ENCODE assay signal across 8 cellular contexts in genomic region chr19:39412100-39412866, GRCh38. TPM values are rescaled to one million over a fixed set of nuclear protein-coding genes. Genes with fewer than 3 reads are reported as not detected.
DNase-seq lines count a peak whose midpoint lies in the region; ATAC-seq, FAIRE-seq and TF ChIP-seq lines count a peak whose summit lies in the region.

TSS of gene PLEKHG2 (plus strand) at chr19:39412669. CDS start at chr19:39414087, 1,418 bp downstream.

- H3K14ac ChIP-seq in H1 (ENCODE audit: insufficient read length), result no peak within 1 kb of the TSS
- H3K14ac ChIP-seq in mesenchymal stem cell (ENCODE audit: low read length in 2 of 2), result peak within 1 kb of the TSS; percentile 68 to 76

- H3K23ac ChIP-seq in H1 (ENCODE audit: insufficient read length), result no peak within 1 kb of the TSS
- H3K23ac ChIP-seq in mesenchymal stem cell (ENCODE audit: low read length in 2 of 2), result no peak within 1 kb of the TSS

- H3K36me3 ChIP-seq in H1 (ENCODE audit: control insufficient read depth in 2 of 4, insufficient read depth in 4 of 4, low read length in 3 of 4) (peaks cover 0 to 8% (median 0%) of the 10 kb centered on the region in 4 experiments; a peak in 3 of 8 replicates), mesenchymal stem cell (ENCODE audit: control insufficient read depth in 1 of 2, insufficient read depth in 2 of 2, low read depth in 1 of 2, low read length in 2 of 2) (peaks cover 15 to 36% of the 10 kb centered on the region in 2 experiments)

- H3K79me1 ChIP-seq in H1 (ENCODE audit: low read depth, low read length), result no peaks in the 10 kb centered on the region; the same call in 1 of the 2 replicates
- H3K79me1 ChIP-seq in mesenchymal stem cell (replicated peaks; ENCODE audit: low read length, poor library complexity, severe bottlenecking), result peaks cover 5% of the 10 kb centered on the region

- H4K20me1 ChIP-seq in H1 (replicated peaks in 1 of 2; ENCODE audit: control insufficient read depth in 1 of 2, insufficient read depth in 2 of 2, low read length in 2 of 2), result peaks cover 5 to 25% of the 10 kb centered on the region in 2 experiments

- peak within 1 kb of the TSS; percentile 65 to 84 (median 76) for H3K9ac ChIP-seq in H1 (replicated peaks in 1 of 4; ENCODE audit: extremely low read depth in 1 of 4, low read depth in 3 of 4, low read length in 3 of 4)
- peak within 1 kb of the TSS; percentile 98 for H3K9ac ChIP-seq in mesenchymal stem cell (ENCODE audit: low read length)

- H3K4me1 ChIP-seq in H1 (replicated peaks in 1 of 4; ENCODE audit: control insufficient read depth in 3 of 4, insufficient read depth in 4 of 4, low read length in 3 of 4), result peaks cover 10 to 42% (median 21%) of the 10 kb centered on the region in 4 experiments; a peak in 6 of 7 replicates
- peaks cover 51% of the 10 kb centered on the region for H3K4me1 ChIP-seq in mesenchymal stem cell (ENCODE audit: control insufficient read depth, insufficient read depth, low read depth, low read length)

- H2BK120ac ChIP-seq in H1 (replicated peaks; ENCODE audit: low read depth, low read length) (no peak within 1 kb of the TSS), mesenchymal stem cell (ENCODE audit: low read depth, low read length) (peak within 1 kb of the TSS; percentile 95)

- H2BK5ac ChIP-seq in H1 (ENCODE audit: low read depth, low read length) (peak within 1 kb of the TSS; percentile 93), mesenchymal stem cell (ENCODE audit: low read depth, low read length, poor library complexity, severe bottlenecking) (peak within 1 kb of the TSS; percentile 97)

- TF ChIP-seq EP300 in H1 (IDR thresholded peaks at IDR 0.05; ENCODE audit: borderline replicate concordance in 1 of 2, low read depth in 2 of 2, low read length in 2 of 2), result no peak

- TF ChIP-seq POLR2A in H1 (IDR thresholded peaks at IDR 0.05; ENCODE audit: control extremely low read depth in 1 of 2, low read depth in 2 of 2, low read length in 2 of 2), result peak; percentile 68 to 93

- 0 out of 2 replicates have a peak within 1 kb of the TSS, but pooled peaks have one; percentile 96 for H2BK12ac ChIP-seq in H1 (ENCODE audit: low read depth, low read length)
- peak within 1 kb of the TSS; percentile 35 to 37 for H2BK12ac ChIP-seq in mesenchymal stem cell (ENCODE audit: low read length in 2 of 2)

- TF ChIP-seq RAD21 in H1 (IDR thresholded peaks at IDR 0.05 in 1 of 2, conservative IDR thresholded peaks at IDR 0.05 in 1 of 2; ENCODE audit: low read depth in 2 of 2, low read length in 2 of 2), result peak; percentile 35 to 52; a peak in 3 of 4 replicates

- DNase-seq in Caki2 (ENCODE audit: low read depth) (peak; percentile 100), HUDEP-2 (lab: John Stamatoyannopoulos, UW; ENCODE audit: unreplicated experiment in 76 of 76) (peak; percentile 82 to 100 (median 98)), NOMO-1 treated with dmso at 0.1 percent for 144 hours (lab: John Stamatoyannopoulos, UW; ENCODE audit: unreplicated experiment) (peak; percentile 95), H1 (ENCODE audit: low read depth in 1 of 2, low spot score in 2 of 2) (peak; percentile 99 to 100), mesenchymal stem cell (peak; percentile 100)
- peak; percentile 89 to 100 (median 100) for DNase-seq in activated CD8-positive, alpha-beta memory T cell treated with anti-CD3 and anti-CD28 coated beads for 48 hours (ENCODE audit: low read depth in 2 of 3, low spot score in 2 of 3)
- peak; percentile 90 for DNase-seq in stimulated activated CD8-positive, alpha-beta memory T cell treated with anti-CD3 and anti-CD28 coated beads, Interleukin-12 subunit alpha, Interleukin-12 subunit beta, amount 100 ng/mL, for 4 hours (ENCODE audit: low read depth)

- peak within 1 kb of the TSS; percentile 76 for H4K91ac ChIP-seq in H1 (replicated peaks; ENCODE audit: insufficient read length, low read length)
- peak within 1 kb of the TSS; percentile 95 for H4K91ac ChIP-seq in mesenchymal stem cell (ENCODE audit: low read length)

- H2AFZ ChIP-seq in H1 (ENCODE audit: low read length) (no peak within 1 kb of the TSS), mesenchymal stem cell (ENCODE audit: low read depth, low read length) (no peak within 1 kb of the TSS)

- CTCF ChIA-PET in H1 (lab: Charles Lee; ENCODE audit: partially characterized antibody), result interaction anchor here (1.0 to 2.3 kb wide), 13 partner anchors 14 to 125 kb away, joined by 3 to 128 read pairs (median 5); partner anchors contain the start of genes MED29, PAF1 and RPS16

- in situ Hi-C loops in Caki2 (cut with HindIII; ENCODE audit: low pct_unique_long_range_greater_than_20kb, low sequenced_read_pairs), result no loop called here

- H3K18ac ChIP-seq in H1 (ENCODE audit: extremely low read depth, low read length) (peak within 1 kb of the TSS; percentile 93), mesenchymal stem cell (ENCODE audit: low read depth in 1 of 2, low read length in 2 of 2) (peak within 1 kb of the TSS; percentile 81 to 87)

- peak within 1 kb of the TSS; percentile 70 for H4K5ac ChIP-seq in H1 (ENCODE audit: insufficient read length, low read depth, low read length)

- H3K4me3 ChIP-seq in H1 (ENCODE audit: extremely low read depth in 1 of 4, insufficient read depth in 2 of 4, low read depth in 3 of 4, low read length in 4 of 4), result peak within 1 kb of the TSS; percentile 66 to 97 (median 92)
- peak within 1 kb of the TSS; percentile 75 to 92 for H3K4me3 ChIP-seq in mesenchymal stem cell (ENCODE audit: insufficient read depth in 1 of 2, low read depth in 1 of 2, low read length in 2 of 2)

- H3K9me3 ChIP-seq in H1 (ENCODE audit: insufficient read depth in 2 of 2, low read depth in 1 of 2, low read length in 1 of 2) (no peaks in the 10 kb centered on the region), mesenchymal stem cell (ENCODE audit: control insufficient read depth, low read length) (no peaks in the 10 kb centered on the region)

- H3K4ac ChIP-seq in H1 (replicated peaks; ENCODE audit: insufficient read length, low read depth, low read length) (peak within 1 kb of the TSS; percentile 8), mesenchymal stem cell (ENCODE audit: low read depth in 1 of 2, low read length in 2 of 2) (peak within 1 kb of the TSS; percentile 58 to 97)

- WGBS in H1 (ENCODE audit: extremely low coverage in 1 of 2, insufficient coverage in 1 of 2, insufficient read length in 1 of 2, insufficient replicate concordance in 2 of 2, low coverage in 1 of 2, low lambda C conversion rate in 2 of 2, missing lambda C conversion rate in 1 of 2), 2 experiments, result 1% methylated on average over 39 of the region's 60 CpGs; no CpG with 5 or more reads in 1 of the 2 experiments
- WGBS in mesenchymal stem cell, result under 1% methylated on average over 57 of the region's 60 CpGs

- peak within 1 kb of the TSS; percentile 61; the same call in 1 of the 2 replicates for H2BK20ac ChIP-seq in H1 (ENCODE audit: low read length)

- H3K56ac ChIP-seq in H1 (replicated peaks; ENCODE audit: insufficient read length, low read depth, low read length), result peak within 1 kb of the TSS; percentile 88

- H3K4me2 ChIP-seq in H1 (ENCODE audit: insufficient read depth in 1 of 2, low read depth in 2 of 2, low read length in 2 of 2), result peak within 1 kb of the TSS; percentile 84 to 86
- H3K4me2 ChIP-seq in mesenchymal stem cell (ENCODE audit: low read length, poor library complexity, severe bottlenecking), result peak within 1 kb of the TSS; percentile 83

- H3K27ac ChIP-seq in H1 (ENCODE audit: low read depth, low read length) (peak within 1 kb of the TSS; percentile 83), mesenchymal stem cell (ENCODE audit: low read length, poor library complexity, severe bottlenecking) (peak within 1 kb of the TSS; percentile 98)

- H3K79me2 ChIP-seq in H1 (ENCODE audit: control insufficient read depth in 1 of 2, insufficient read depth in 2 of 2, low read length in 2 of 2), result peaks cover 6 to 34% of the 10 kb centered on the region in 2 experiments; a peak in 3 of 4 replicates

- no peaks in the 10 kb centered on the region for H3K27me3 ChIP-seq in H1 (replicated peaks in 1 of 4; ENCODE audit: control insufficient read depth in 3 of 4, extremely low read depth in 1 of 4, insufficient read depth in 3 of 4, low read length in 3 of 4)
- no peaks in the 10 kb centered on the region for H3K27me3 ChIP-seq in mesenchymal stem cell (ENCODE audit: control insufficient read depth in 1 of 2, insufficient read depth in 1 of 2, low read length in 2 of 2)

- H3K23me2 ChIP-seq in H1 (ENCODE audit: low read depth, low read length), result peaks cover 18% of the 10 kb centered on the region

- H2AK5ac ChIP-seq in H1 (ENCODE audit: low read depth, low read length) (peak within 1 kb of the TSS; percentile 67; the same call in 1 of the 2 replicates), mesenchymal stem cell (ENCODE audit: low read length, severe bottlenecking) (peak within 1 kb of the TSS; percentile 79)

- POLR2A ChIA-PET in H1 (lab: Charles Lee; ENCODE audit: partially characterized antibody), result interaction anchor here (0.7 to 25.7 kb wide), 12 partner anchors 9 to 122 kb away, joined by 3 to 1154 read pairs (median 4); partner anchors contain the start of genes MED29, PAF1, RPS16 and SAMD4B

- peak within 1 kb of the TSS; percentile 73 for H4K8ac ChIP-seq in H1 (ENCODE audit: extremely low read depth, insufficient read depth, low read length)
- H4K8ac ChIP-seq in mesenchymal stem cell (ENCODE audit: low read length), result peak within 1 kb of the TSS; percentile 90

- FAIRE-seq in H1 (lab: Jason Lieb, UNC), result peak; percentile 86

- peak within 1 kb of the TSS; percentile 83 for H2BK15ac ChIP-seq in H1 (ENCODE audit: low read length)
- H2BK15ac ChIP-seq in mesenchymal stem cell (ENCODE audit: low read depth, poor library complexity, severe bottlenecking), result peak within 1 kb of the TSS; percentile 100

- TF ChIP-seq CTCF in H1 (IDR thresholded peaks at IDR 0.05; ENCODE audit: control extremely low read depth in 1 of 3, insufficient read depth in 1 of 3, low read depth in 1 of 3, low read length in 3 of 3), result peak; percentile 76 to 85 (median 81)

- ATAC-seq in GM21367 (IDR thresholded peaks at IDR 0.05; ENCODE audit: unreplicated experiment), result peak; percentile 27

TF ChIP-seq in H1, 55 proteins besides CTCF, POLR2A, EP300 and RAD21 (continues in another document):
- TF ChIP-seq BRCA1 (IDR thresholded peaks at IDR 0.05; ENCODE audit: low read depth, low read length) (no peak; the same call in 1 of the 2 replicates), CHD1 (IDR thresholded peaks at IDR 0.05; ENCODE audit: low read depth, low read length) (no peak), KDM5A (IDR thresholded peaks at IDR 0.05; ENCODE audit: low read length) (no peak)

RNA-seq across cellular contexts. Expression of gene PLEKHG2, which starts in this region (rescaled TPM):
- 5.1 and 34.1 TPM in 2 replicates for total RNA-seq in Caki2 (2014; rRNA removed; shearing (Covaris generic); ENCODE audit: low replicate concordance)
- total RNA-seq in H1 (2021; fragmentation: NEBNext Ultra II Directional; extraction: Animal tissue kit (Norgen Biotek cat#: 25700)), result 64.0 and 65.7 TPM in 2 replicates
- polyA plus RNA-seq in H1 (2011; rRNA removed), result 16.9 and 21.8 TPM in 2 replicates
- polyA plus RNA-seq in H1 (2011; cell fraction: cytosol; rRNA removed), result 12.2 TPM
- 79.0 TPM for polyA plus RNA-seq in H1 (2011; cell fraction: nucleus; rRNA removed)
- polyA plus RNA-seq in H1 (2012, experiment 1 of 2), result 32.6 to 44.5 TPM (median 43.1 TPM) in 4 replicates
- polyA plus RNA-seq in H1 (2012, experiment 2 of 2), result 107 TPM
- polyA plus RNA-seq in H1 (2013, experiment 1 of 2), result 29.9 TPM
- 28.4 TPM for polyA plus RNA-seq in H1 (2013, experiment 2 of 2)
- polyA minus RNA-seq in H1 (2011; rRNA and poly(A)+ RNA removed), result 19.0 and 20.2 TPM in 2 replicates
- polyA minus RNA-seq in H1 (2011; cell fraction: cytosol; rRNA and poly(A)+ RNA removed), result 53.9 TPM
- polyA minus RNA-seq in H1 (2011; cell fraction: nucleus; rRNA and poly(A)+ RNA removed), result 37.5 TPM
- 61.4 TPM for polyA plus RNA-seq in mesenchymal stem cell (2013, experiment 1 of 2)
- polyA plus RNA-seq in mesenchymal stem cell (2013, experiment 2 of 2), result 51.6 TPM

Comparison
In these comparisons a context has a peak if more than half of its experiments do, and no peak if none do; other contexts are left out.
1. Peak in every context shown above with its lines: DNase-seq, ATAC-seq, H3K4me3 ChIP-seq and H3K27ac ChIP-seq.